Comparison of ENCODE assay signal across 18 cellular contexts in the genomic region with DNA sequence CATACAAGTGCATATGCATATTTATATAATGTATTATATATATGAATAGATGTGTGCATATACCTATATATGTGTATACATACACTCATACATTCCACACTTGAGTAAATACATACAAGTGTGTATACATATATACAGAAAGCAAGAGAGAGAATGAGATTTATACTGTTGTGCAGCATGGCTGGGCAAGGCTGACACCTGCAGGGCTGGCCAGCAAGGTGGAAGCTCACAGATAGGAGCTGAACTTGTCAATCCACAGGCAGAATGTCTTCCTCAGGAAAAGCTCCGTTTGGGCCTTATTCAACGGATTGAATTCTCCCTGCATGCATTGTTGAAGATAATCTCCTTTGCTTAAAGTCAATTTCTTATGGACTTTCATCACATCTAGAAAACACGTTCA.
DNase-seq lines count a peak whose midpoint lies in the region; ATAC-seq and TF ChIP-seq lines count a peak whose summit lies in the region.
"Had no signal": no experiment of that assay in that cellular context is flagged by ENCODE, and none has a peak within 500 bp of the region (broad histone marks: within the 10 kb centered on the region; RNA-seq: fewer than 3 reads in every experiment).

No MANE protein-coding gene starts in this region.

- DNase-seq in OCI-M1 (lab: John Stamatoyannopoulos, UW), result peak; percentile 5
- no peak for DNase-seq in epithelial cell of proximal tubule (ENCODE audit: low read depth)
- no peak for DNase-seq in NCI-H1436 (lab: John Stamatoyannopoulos, UW)
- DNase-seq: CD4-positive, alpha-beta memory T cell; DMS79 treated with DMSO at 0.1 percent for 48 hours; GM23248; Karpas-422; NCI-H1105 treated with DMSO at 0.1 percent for 48 hours; NCI-H187; NCI-H2171; NCI-H446 treated with DMSO at 0.1 percent for 48 hours; NCI-H748 treated with DMSO at 0.1 percent for 48 hours; SJCRH30; SW 1271 had no signal

- H3K27ac ChIP-seq in C4-2B, result no peak overlapping the region
- H3K27ac ChIP-seq: GM23248, SJCRH30 had no signal

- TF ChIP-seq CTCF in C4-2B (conservative IDR thresholded peaks at IDR 0.05), result peak; percentile 25
- TF ChIP-seq CTCF in GM12873 (IDR thresholded peaks at IDR 0.05; ENCODE audit: insufficient read depth, low read depth, low read length, missing control alignments), result peak; percentile 13
- TF ChIP-seq CTCF in epithelial cell of proximal tubule (conservative IDR thresholded peaks at IDR 0.05; ENCODE audit: low read depth, low read length), result peak; percentile 13

- no peak overlapping the region for H3K4me3 ChIP-seq in epithelial cell of proximal tubule (ENCODE audit: low read depth, low read length)
- H3K4me3 ChIP-seq: GM23248, SJCRH30 had no signal

- no peak for ATAC-seq in GM19397 (IDR thresholded peaks at IDR 0.05; ENCODE audit: unreplicated experiment)
- ATAC-seq in HG03045 (IDR thresholded peaks at IDR 0.05; ENCODE audit: unreplicated experiment), result no peak
